In genomic region chr6:9725776-9726175, GRCh38 we compare ENCODE assay signal across 6 cellular contexts.
DNase-seq lines count a peak whose midpoint lies in the region; TF ChIP-seq lines count a peak whose summit lies in the region.
"Not testable (repeated sequence)": the region's sequence is repeated elsewhere in the genome, so short reads cannot be mapped to it uniquely, and the experiment has no call there.

No MANE protein-coding gene starts in this region.

- intact Hi-C loops in Calu3 (cut with micrococcal nuclease; ENCODE audit: unreplicated experiment) = not testable (repeated sequence)

- H3K9me3 Mint-ChIP-seq in Calu3 (ENCODE audit: low read depth, unreplicated experiment); endodermal cell: not testable (repeated sequence)

- H3K9me3 ChIP-seq in endodermal cell (ENCODE audit: control insufficient read depth, low read length) = not testable (repeated sequence)

- H3K27ac ChIP-seq in endodermal cell (ENCODE audit: low read depth, low read length) = not testable (repeated sequence)

- not testable (repeated sequence) for H3K4me1 ChIP-seq in endodermal cell (ENCODE audit: control insufficient read depth, insufficient read depth, low read length)

- not testable (repeated sequence) for H3K4me3 ChIP-seq in endodermal cell (ENCODE audit: low read length)

- H3K27ac Mint-ChIP-seq in Calu3 (ENCODE audit: unreplicated experiment) = peak overlapping the region; percentile 1
- H3K27ac Mint-ChIP-seq in endodermal cell = peak overlapping the region; percentile 12

- 86% methylated on average over 3 of the region's 3 CpGs for WGBS in endodermal cell (ENCODE audit: insufficient coverage in 1 of 2, insufficient read length in 1 of 2), 2 experiments

- H3K36me3 ChIP-seq in endodermal cell (ENCODE audit: control insufficient read depth, insufficient read depth, low read length) = not testable (repeated sequence)

- DNase-seq in Calu3, endodermal cell: not testable (repeated sequence)
- DNase-seq in KG1 (lab: John Stamatoyannopoulos, UW) (peak; percentile 9), MV-4-11 (lab: John Stamatoyannopoulos, UW) (peak; percentile 87), NOMO-1 treated with DMSO at 0.1 percent for 48 hours (lab: John Stamatoyannopoulos, UW; ENCODE audit: unreplicated experiment) (peak; percentile 52), SKM-1 (lab: John Stamatoyannopoulos, UW; ENCODE audit: unreplicated experiment) (peak; percentile 56)

- H3K27me3 ChIP-seq in endodermal cell (ENCODE audit: control insufficient read depth, insufficient read depth, low read length, poor library complexity, severe bottlenecking) = not testable (repeated sequence)

- H3K36me3 Mint-ChIP-seq in Calu3 (ENCODE audit: insufficient read depth, unreplicated experiment); endodermal cell (ENCODE audit: low read depth): not testable (repeated sequence)

- CTCF ChIA-PET in Calu3 (lab: Charles Lee) = not testable (repeated sequence)

- H3K9ac ChIP-seq in endodermal cell (ENCODE audit: extremely low read depth, low read length, poor library complexity, severe bottlenecking) = not testable (repeated sequence)

- not testable (repeated sequence) for H3K4me3 Mint-ChIP-seq in Calu3 (ENCODE audit: low read depth, unreplicated experiment); endodermal cell

- not testable (repeated sequence) for TF ChIP-seq CTCF in Calu3 (IDR thresholded peaks at IDR 0.05; ENCODE audit: unreplicated experiment); endodermal cell (conservative IDR thresholded peaks at IDR 0.05)

- not testable (repeated sequence) for H3K27me3 Mint-ChIP-seq in Calu3 (ENCODE audit: unreplicated experiment); endodermal cell (ENCODE audit: insufficient read depth)

- H3K4me1 Mint-ChIP-seq in Calu3 (ENCODE audit: low read depth, unreplicated experiment) = not testable (repeated sequence)
- H3K4me1 Mint-ChIP-seq in endodermal cell = peaks cover 29% of the 10 kb centered on the region

- not testable (repeated sequence) for BruUV-seq in Calu3 (replicated peaks; lab: Mats Ljungman, UMichigan)
